In the genomic region with DNA sequence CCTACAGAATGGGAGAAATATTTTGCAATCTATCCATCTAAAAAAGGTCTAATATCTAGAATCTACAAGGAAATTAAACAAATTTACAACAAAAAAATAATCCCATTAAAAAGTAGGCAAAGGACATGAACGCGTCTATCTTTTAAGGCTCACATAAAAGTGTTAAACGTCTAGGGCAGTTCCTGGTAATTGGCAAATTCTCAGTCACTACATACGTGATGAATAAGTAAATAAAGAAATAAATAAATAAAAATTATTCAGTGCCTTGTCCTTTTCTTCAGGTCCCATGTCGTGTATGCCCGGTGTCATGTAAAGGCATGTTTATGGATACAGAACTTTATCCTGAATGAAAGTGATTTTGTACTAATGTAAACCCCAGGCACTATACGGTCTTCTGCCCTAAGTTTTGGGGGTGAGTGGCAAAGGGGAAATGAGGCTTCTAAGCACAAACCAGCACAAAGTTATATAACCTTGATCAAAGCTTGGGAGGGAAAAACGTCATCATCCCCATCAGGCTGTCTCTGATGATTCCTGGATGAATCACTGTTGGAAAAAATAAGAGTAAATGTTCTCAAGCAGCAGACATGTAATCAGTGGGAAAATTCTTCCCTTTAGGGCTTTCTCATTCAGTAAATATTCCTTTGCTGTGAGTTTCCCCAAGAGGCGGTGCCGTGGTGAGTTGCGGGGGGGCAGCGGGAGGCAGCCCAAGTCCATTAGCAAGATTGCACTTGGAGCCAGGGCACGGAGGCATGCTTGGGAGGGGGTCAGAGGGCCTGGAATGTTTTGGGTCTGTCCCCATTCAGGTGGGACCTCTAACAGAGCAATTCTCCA, we compare ENCODE assay signal across 9 cellular contexts. TPM values are rescaled to one million over a fixed set of nuclear protein-coding genes. Genes with fewer than 3 reads are reported as not detected.
DNase-seq lines count a peak whose midpoint lies in the region; ATAC-seq, FAIRE-seq and TF ChIP-seq lines count a peak whose summit lies in the region.
"Had no signal": no experiment of that assay in that cellular context is flagged by ENCODE, and none has a peak within 500 bp of the region (broad histone marks: within the 10 kb centered on the region; RNA-seq: fewer than 3 reads in every experiment).

No MANE protein-coding gene starts in this region.

- RAD21 ChIA-PET in HCT116 (lab: Charles Lee; ENCODE audit: low non-redundant PET in 1 of 2, low total read pairs in 2 of 2, uncharacterized antibody in 2 of 2, unreplicated experiment in 2 of 2): no interaction called here

- TF ChIP-seq RAD21 in HCT116 (IDR thresholded peaks at IDR 0.05; ENCODE audit: low read depth): peak; percentile 31; the same call in 1 of the 2 replicates
- no peak for TF ChIP-seq RAD21 in K562 (CRISPR knock-in tag; conservative IDR thresholded peaks at IDR 0.05 in 1 of 2, IDR thresholded peaks at IDR 0.05 in 1 of 2)

- H2AFZ ChIP-seq in HCT116 (ENCODE audit: low read depth, low read length, poor library complexity, severe bottlenecking) (peak overlapping the region; percentile 83), K562 (ENCODE audit: low read depth, low read length) (no peak overlapping the region), hepatocyte (no peak overlapping the region)

- H4K20me1 ChIP-seq in HCT116 (ENCODE audit: insufficient read depth): no peaks in the 10 kb centered on the region
- no peaks in the 10 kb centered on the region for H4K20me1 ChIP-seq in K562 (replicated peaks; ENCODE audit: control insufficient read depth, insufficient read depth, low read length)
- H4K20me1 ChIP-seq in hepatocyte (ENCODE audit: insufficient read depth, poor library complexity, severe bottlenecking): no peaks in the 10 kb centered on the region

- 19% methylated on average over 13 of the region's 13 CpGs for WGBS in K562 (ENCODE audit: insufficient coverage, low coverage, missing lambda C conversion rate)
- 37% methylated on average over 13 of the region's 13 CpGs for WGBS in hepatocyte (ENCODE audit: low lambda C conversion rate, missing lambda C conversion rate)
- WGBS in stomach, 5 donors: 26 to 46% (median 31%) methylated on average over 13 of the region's 13 CpGs

- H3K4me3 ChIP-seq in HCT116 (replicated peaks in 1 of 2; ENCODE audit: low read depth in 1 of 2, low read length in 2 of 2): peak overlapping the region; percentile 5 to 29; a peak in 3 of 4 replicates
- H3K4me3 ChIP-seq in K562: no peak overlapping the region
- H3K4me3 ChIP-seq in hepatocyte: no peak overlapping the region
- H3K4me3 ChIP-seq in stomach: no peak overlapping the region

- no peak for TF ChIP-seq CTCF in HCT116 (IDR thresholded peaks at IDR 0.05 in 2 of 3, conservative IDR thresholded peaks at IDR 0.05 in 1 of 3; ENCODE audit: borderline replicate concordance in 1 of 3, insufficient read depth in 1 of 3, low read depth in 2 of 3, low read length in 2 of 3)
- TF ChIP-seq CTCF in K562 (IDR thresholded peaks at IDR 0.05 in 2 of 3, conservative IDR thresholded peaks at IDR 0.05 in 1 of 3; ENCODE audit: insufficient read depth in 2 of 3, low read depth in 1 of 3, low read length in 3 of 3): no peak
- no peak for TF ChIP-seq CTCF in hepatocyte (IDR thresholded peaks at IDR 0.05; ENCODE audit: poor library complexity)
- TF ChIP-seq CTCF in stomach (IDR thresholded peaks at IDR 0.05): no peak

- intact Hi-C loops in HCT116 (cut with micrococcal nuclease) (loop anchor here (10.0 kb wide), 1 partner anchor 155 kb away; no protein-coding TSS in a partner anchor), K562 (cut with micrococcal nuclease) (no loop called here), stomach (cut with DNase I; ENCODE audit: low total_unique reads) (no loop called here)

- TF ChIP-seq POLR2A in HCT116 (IDR thresholded peaks at IDR 0.05; ENCODE audit: borderline replicate concordance, extremely low read depth, insufficient read depth, insufficient read length): no peak
- TF ChIP-seq POLR2A in K562 (conservative IDR thresholded peaks at IDR 0.05): no peak
- no peak for TF ChIP-seq POLR2A in stomach (IDR thresholded peaks at IDR 0.05)

- H3K9me2 ChIP-seq in HCT116 (ENCODE audit: insufficient read depth) (no peaks in the 10 kb centered on the region), hepatocyte (replicated peaks; ENCODE audit: insufficient read depth) (no peaks in the 10 kb centered on the region)

- H3K9me3 ChIP-seq in HCT116 (ENCODE audit: control insufficient read depth in 1 of 2, insufficient read depth in 1 of 2, low read depth in 1 of 2, low read length in 2 of 2) (no peaks in the 10 kb centered on the region), K562 (replicated peaks; ENCODE audit: control insufficient read depth, insufficient read depth, low read depth, low read length) (no peaks in the 10 kb centered on the region), hepatocyte (ENCODE audit: low read depth) (no peaks in the 10 kb centered on the region), stomach (no peaks in the 10 kb centered on the region)

- peak overlapping the region; percentile 44 for H3K9ac ChIP-seq in HCT116 (ENCODE audit: low read length)
- H3K9ac ChIP-seq in K562 (ENCODE audit: insufficient read depth in 1 of 2, low read depth in 2 of 2, low read length in 2 of 2): no peak overlapping the region

- FAIRE-seq in K562 (lab: Jason Lieb, UNC) (no peak), GM19239 (lab: Jason Lieb, UNC) (no peak)

- H3K4me1 ChIP-seq in HCT116 (ENCODE audit: control insufficient read depth in 1 of 2, insufficient read depth in 2 of 2, low read length in 2 of 2) (peaks cover 8 to 33% of the 10 kb centered on the region in 2 experiments), K562 (replicated peaks in 1 of 2; ENCODE audit: control insufficient read depth in 2 of 2, insufficient read depth in 2 of 2, low read length in 2 of 2) (no peaks in the 10 kb centered on the region; a peak in 1 of 5 replicates), hepatocyte (ENCODE audit: insufficient read depth) (no peaks in the 10 kb centered on the region), stomach (peaks cover 0 to 40% (median 9%) of the 10 kb centered on the region in 4 donors)

- peak overlapping the region; percentile 72 for H3K4me2 ChIP-seq in HCT116 (ENCODE audit: low read length)
- H3K4me2 ChIP-seq in K562 (ENCODE audit: insufficient read depth, low read length): no peak overlapping the region
- H3K4me2 ChIP-seq in hepatocyte: peak overlapping the region; percentile 58

- H3K9me1 ChIP-seq in K562 (ENCODE audit: control insufficient read depth, insufficient read depth, low read length): no peaks in the 10 kb centered on the region

- H3K79me2 ChIP-seq in HCT116 (ENCODE audit: insufficient read depth, low read length) (no peaks in the 10 kb centered on the region), K562 (ENCODE audit: control insufficient read depth, insufficient read depth, low read length) (no peaks in the 10 kb centered on the region), hepatocyte (no peaks in the 10 kb centered on the region)

- peak; percentile 71 for ATAC-seq in HCT116
- ATAC-seq in K562: no peak
- ATAC-seq in GM21723 (IDR thresholded peaks at IDR 0.05; ENCODE audit: unreplicated experiment): no peak

- BruUV-seq in HCT116 (replicated peaks; lab: Mats Ljungman, UMichigan) (no TSS peak), K562 (replicated peaks; lab: Mats Ljungman, UMichigan) (no TSS peak)

- DNase-seq in HCT116 (ENCODE audit: low read depth, low spot score) (peak; percentile 79), K562 (ENCODE audit: extremely low read depth in 1 of 4, low spot score in 3 of 4) (no peak), hepatocyte (ENCODE audit: low spot score) (peak; percentile 85), stomach (peak; percentile 50), GM19239 (ENCODE audit: insufficient read length, low spot score) (no peak), NCI-H2107 (lab: John Stamatoyannopoulos, UW) (no peak)
- DNase-seq in activated CD4-positive, alpha-beta T cell treated with anti-CD3 and anti-CD28 coated beads for 48 hours: no peak
- DNase-seq: NCI-H524 had no signal

- H3K27me3 ChIP-seq in HCT116 (ENCODE audit: insufficient read depth, low read length) (no peaks in the 10 kb centered on the region), K562 (ENCODE audit: control insufficient read depth in 2 of 2, insufficient read depth in 2 of 2, low read length in 2 of 2) (peaks cover 9 to 27% of the 10 kb centered on the region in 2 experiments; a peak in 4 of 5 replicates), hepatocyte (no peaks in the 10 kb centered on the region), stomach (no peaks in the 10 kb centered on the region)

- H3K27ac ChIP-seq in HCT116 (ENCODE audit: low read depth, low read length) (peak overlapping the region; percentile 59; the same call in 1 of the 2 replicates), K562 (ENCODE audit: extremely low read depth, low read depth, low read length) (no peak overlapping the region), hepatocyte (peak overlapping the region; percentile 82), stomach (peak overlapping the region; percentile 46 to 88 (median 73))

- CTCF ChIA-PET in HCT116 (lab: Charles Lee) (no interaction called here), K562 (lab: Yijun Ruan, JAX; ENCODE audit: low intra/inter-chr PET ratio) (no interaction called here)

- H3K36me3 ChIP-seq in HCT116 (ENCODE audit: control insufficient read depth in 1 of 2, insufficient read depth in 2 of 2, low read length in 2 of 2): no peaks in the 10 kb centered on the region
- no peaks in the 10 kb centered on the region for H3K36me3 ChIP-seq in K562 (ENCODE audit: control insufficient read depth, insufficient read depth, low read length)
- no peaks in the 10 kb centered on the region for H3K36me3 ChIP-seq in hepatocyte (replicated peaks; ENCODE audit: insufficient read depth, low read depth)
- no peaks in the 10 kb centered on the region for H3K36me3 ChIP-seq in stomach

- TF ChIP-seq EP300 in K562 (IDR thresholded peaks at IDR 0.05; ENCODE audit: low read length) (no peak), stomach (IDR thresholded peaks at IDR 0.05) (peak; percentile 75)

- in situ Hi-C loops in K562 (cut with MboI): no loop called here

- POLR2A ChIA-PET in HCT116 (lab: Charles Lee) (no interaction called here), K562 (lab: Yijun Ruan, JAX) (interaction anchor here (0.6 kb wide), 1 partner anchor 237 kb away, joined by 3 read pairs; no protein-coding TSS in a partner anchor)

RNA-seq across cellular contexts. Expression of gene MICAL2, which starts 30.4 kb away (rescaled TPM):
- total RNA-seq in HCT116 (2021; ENCODE audit: unreplicated experiment) (37.4 TPM), K562 (2014; rRNA removed) (33.6 and 42.7 TPM in 2 replicates), K562 (2014; rRNA removed; fragmentation: Illumina TruSeq; extraction: Trizol) (35.0 and 36.8 TPM in 2 replicates), K562 (2015; rRNA removed; fragmentation: Illumina TruSeq; extraction: Trizol) (22.9 and 23.7 TPM in 2 replicates), K562 (2021) (63.5 and 64.2 TPM in 2 replicates), hepatocyte (55.6 and 56.0 TPM in 2 replicates), stomach (100 to 1,000 TPM in 2 of 5 donors, 10 to 100 TPM in 3; 82.6 to 165 (median 86.1) TPM)
- polyA plus RNA-seq in HCT116 (2012): 31.3 and 42.8 TPM in 2 replicates
- total RNA-seq in K562 (2011; cell fraction: chromatin; rRNA removed; ENCODE audit: low replicate concordance): 173 and 222 TPM in 2 replicates
- total RNA-seq in K562 (2011; cell fraction: nucleolus; rRNA removed): 77.0 and 99.7 TPM in 2 replicates
- 107 and 133 TPM in 2 replicates for total RNA-seq in K562 (2011; cell fraction: nucleoplasm; rRNA removed)
- polyA plus RNA-seq in K562 (2011; rRNA removed) (38.1 and 47.3 TPM in 2 replicates), K562 (2014; fragmentation: Illumina TruSeq; extraction: Trizol) (40.3 and 43.0 TPM in 2 replicates), K562 (2014; fragmentation: Nextera tagmentation; extraction: Ambion mirVana) (1 to 10 TPM; 4.7 to 5.9 TPM), K562 (2014; rRNA removed) (23.3 and 24.0 TPM in 2 replicates), hepatocyte (36.8 and 55.8 TPM in 2 replicates), stomach (10 to 100 TPM; 11.2 to 31.4 (median 13.3) TPM)
- polyA plus RNA-seq in K562 (2011; cell fraction: cytosol; rRNA removed): 28.3 and 36.5 TPM in 2 replicates
- polyA plus RNA-seq in K562 (2011; cell fraction: nucleus; rRNA removed): 46.0 and 76.1 TPM in 2 replicates
- polyA plus RNA-seq in K562 (2012): 31.7 and 42.8 TPM in 2 replicates
- 82.4 and 92.6 TPM in 2 replicates for polyA minus RNA-seq in K562 (2011; rRNA and poly(A)+ RNA removed)
- 47.4 and 54.4 TPM in 2 replicates for polyA minus RNA-seq in K562 (2011; cell fraction: cytosol; rRNA and poly(A)+ RNA removed)
- polyA minus RNA-seq in K562 (2011; cell fraction: nucleus; rRNA and poly(A)+ RNA removed): 66.9 and 104 TPM in 2 replicates

Comparison
In these comparisons a context has a peak if more than half of its experiments do, and no peak if none do; other contexts are left out.
1. DNase-seq: peak in HCT116 (single experiment), hepatocyte (single experiment) and stomach (single experiment); none in K562 (0 of 4), activated CD4-positive, alpha-beta T cell treated with anti-CD3 and anti-CD28 coated beads for 48 hours (single experiment), GM19239 (single experiment) and NCI-H2107 (single experiment).
2. H3K4me3 ChIP-seq: peak in HCT116 (2 of 2); none in K562 (single experiment), hepatocyte (single experiment) and stomach (0 of 4).
3. Of the 22 proteins assayed by ChIP-seq in both K562 and HCT116: peak only in K562: none; only in HCT116: CBX3, CEBPB, EGR1, JUND, MAX, POLR2AphosphoS5 and 5 more; in both: FOSL1; in neither: 9; mixed calls (peak in some experiments, not most) for 1.